Comparison of ENCODE assay signal across 18 cellular contexts in the genomic region with DNA sequence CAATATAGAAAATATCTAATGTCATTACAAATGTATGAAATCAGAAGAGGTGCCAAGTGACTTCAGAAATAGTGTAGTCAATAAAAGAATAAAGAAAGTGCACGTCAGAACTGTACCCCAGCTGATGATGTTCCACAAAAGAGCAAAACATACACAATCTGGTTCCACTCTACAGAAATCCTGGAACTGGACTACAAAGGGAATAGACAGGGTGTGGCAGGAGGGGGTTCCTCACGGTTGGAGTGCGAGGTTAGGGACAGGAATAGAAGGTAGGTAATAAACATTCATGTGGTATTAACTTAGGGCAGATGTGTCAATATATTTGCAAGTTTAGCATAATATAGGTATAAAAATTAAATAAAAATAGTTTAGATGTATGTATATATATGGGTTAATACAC.
A peak's percentile ranks its signal among the peaks of the same experiment; 100 is the strongest.
DNase-seq lines count a peak whose midpoint lies in the region; ATAC-seq and TF ChIP-seq lines count a peak whose summit lies in the region.
"Had no signal": no experiment of that assay in that cellular context is flagged by ENCODE, and none has a peak within 500 bp of the region (broad histone marks: within the 10 kb centered on the region; RNA-seq: fewer than 3 reads in every experiment).

No MANE protein-coding gene starts in this region.

- 0 out of 2 replicates have a peak overlapping the region, but pooled peaks have one; percentile 1 for H2AFZ ChIP-seq in MM.1S (ENCODE audit: low read length)

- H3K36me3 Mint-ChIP-seq in activated T-cell treated with anti-CD3 and anti-CD28 coated beads, Interleukin-2, amount 50 U/mL, for 24 hours (ENCODE audit: low read depth): no peaks in the 10 kb centered on the region
- H3K36me3 Mint-ChIP-seq: CD8-positive, alpha-beta T cell had no signal

- H3K9ac ChIP-seq in MM.1S (ENCODE audit: low read length): no peak overlapping the region
- H3K9ac ChIP-seq: BLaER1 had no signal

- H3K4me1 Mint-ChIP-seq in activated T-cell treated with anti-CD3 and anti-CD28 coated beads, Interleukin-2, amount 50 U/mL, for 24 hours (ENCODE audit: low read depth): no peaks in the 10 kb centered on the region

- no peaks in the 10 kb centered on the region for H3K9me3 ChIP-seq in MM.1S (replicated peaks; ENCODE audit: insufficient read depth, low read length)
- H3K9me3 ChIP-seq: BE2C, BLaER1 had no signal

- H3K4me3 Mint-ChIP-seq in activated T-cell treated with anti-CD3 and anti-CD28 coated beads, Interleukin-2, amount 50 U/mL, for 24 hours: no peak overlapping the region
- H3K4me3 Mint-ChIP-seq: CD4-positive, alpha-beta T cell; CD8-positive, alpha-beta T cell had no signal

- H3K4me3 ChIP-seq in MM.1S (ENCODE audit: low read length): no peak overlapping the region
- H3K4me3 ChIP-seq: BLaER1 had no signal

- DNase-seq in MM.1S (no peak), SW480 (ENCODE audit: low spot score) (peak; percentile 31), mesenteric fat pad (ENCODE audit: low spot score) (peak; percentile 76), middle frontal gyrus (ENCODE audit: extremely low spot score, low spot score) (no peak)
- no peak for DNase-seq in activated T-cell treated with anti-CD3 and anti-CD28 coated beads, Interleukin-2, amount 50 U/mL, for 24 hours
- DNase-seq: 8988T; ACHN; BE2C; C1 segment of cervical spinal cord; Caco-2; Calu3; CD4-positive, alpha-beta T cell; CD8-positive, alpha-beta T cell; DMS79 treated with DMSO at 0.1 percent for 48 hours; GF-D8 had no signal

- H3K4me2 ChIP-seq in MM.1S (ENCODE audit: low read depth, low read length): no peak overlapping the region
- H3K4me2 ChIP-seq: BLaER1 had no signal

- peaks cover 22% of the 10 kb centered on the region for H3K27me3 Mint-ChIP-seq in activated T-cell treated with anti-CD3 and anti-CD28 coated beads, Interleukin-2, amount 50 U/mL, for 24 hours

- H3K4me1 ChIP-seq in MM.1S (ENCODE audit: low read length): peaks cover 19% of the 10 kb centered on the region
- H3K4me1 ChIP-seq: BE2C, BLaER1, Caco-2 had no signal

- H3F3A ChIP-seq in MM.1S (ENCODE audit: insufficient read depth, low read length): peaks cover 15% of the 10 kb centered on the region

- no peaks in the 10 kb centered on the region for H3K79me2 ChIP-seq in MM.1S (ENCODE audit: low read length)

- no peaks in the 10 kb centered on the region for H3K9me2 ChIP-seq in MM.1S (replicated peaks; ENCODE audit: insufficient read depth, low read length)

- 0 out of 2 replicates have a peak, but pooled peaks have one; percentile 4 for TF ChIP-seq CTCF in C4-2B (conservative IDR thresholded peaks at IDR 0.05)
- TF ChIP-seq CTCF in MM.1S (IDR thresholded peaks at IDR 0.05; ENCODE audit: low read length): no peak

- ATAC-seq in GM21526 (IDR thresholded peaks at IDR 0.05; ENCODE audit: low FRiP score, unreplicated experiment): no peak
- ATAC-seq: CD8-positive, alpha-beta T cell had no signal

- H4K20me1 ChIP-seq in MM.1S (ENCODE audit: insufficient read depth, low read length): no peaks in the 10 kb centered on the region
- H4K20me1 ChIP-seq: BLaER1 had no signal

- no peaks in the 10 kb centered on the region for H3K36me3 ChIP-seq in MM.1S (replicated peaks; ENCODE audit: insufficient read depth, low read length)
- H3K36me3 ChIP-seq: BE2C, BLaER1 had no signal

- no peaks in the 10 kb centered on the region for H3K9me3 Mint-ChIP-seq in activated T-cell treated with anti-CD3 and anti-CD28 coated beads, Interleukin-2, amount 50 U/mL, for 24 hours
- H3K9me3 Mint-ChIP-seq: CD4-positive, alpha-beta T cell; CD8-positive, alpha-beta T cell had no signal

- no peak overlapping the region for H3K27ac Mint-ChIP-seq in activated T-cell treated with anti-CD3 and anti-CD28 coated beads, Interleukin-2, amount 50 U/mL, for 24 hours
- H3K27ac Mint-ChIP-seq: CD4-positive, alpha-beta T cell; CD8-positive, alpha-beta T cell had no signal

- H3K27ac ChIP-seq in C4-2B (no peak overlapping the region), MM.1S (ENCODE audit: low read length) (no peak overlapping the region)
- H3K27ac ChIP-seq: BLaER1 had no signal

- H3K27me3 ChIP-seq in MM.1S (replicated peaks; ENCODE audit: insufficient read depth, low read length): no peaks in the 10 kb centered on the region
- H3K27me3 ChIP-seq: BLaER1 had no signal

Comparison
In these comparisons a context has a peak if more than half of its experiments do, and no peak if none do; other contexts are left out.
1. DNase-seq: peak in SW480 (single experiment) and mesenteric fat pad (single experiment); none in MM.1S (single experiment), middle frontal gyrus (single experiment) and activated T-cell treated with anti-CD3 and anti-CD28 coated beads, Interleukin-2, amount 50 U/mL, for 24 hours (single experiment).